In the genomic region with DNA sequence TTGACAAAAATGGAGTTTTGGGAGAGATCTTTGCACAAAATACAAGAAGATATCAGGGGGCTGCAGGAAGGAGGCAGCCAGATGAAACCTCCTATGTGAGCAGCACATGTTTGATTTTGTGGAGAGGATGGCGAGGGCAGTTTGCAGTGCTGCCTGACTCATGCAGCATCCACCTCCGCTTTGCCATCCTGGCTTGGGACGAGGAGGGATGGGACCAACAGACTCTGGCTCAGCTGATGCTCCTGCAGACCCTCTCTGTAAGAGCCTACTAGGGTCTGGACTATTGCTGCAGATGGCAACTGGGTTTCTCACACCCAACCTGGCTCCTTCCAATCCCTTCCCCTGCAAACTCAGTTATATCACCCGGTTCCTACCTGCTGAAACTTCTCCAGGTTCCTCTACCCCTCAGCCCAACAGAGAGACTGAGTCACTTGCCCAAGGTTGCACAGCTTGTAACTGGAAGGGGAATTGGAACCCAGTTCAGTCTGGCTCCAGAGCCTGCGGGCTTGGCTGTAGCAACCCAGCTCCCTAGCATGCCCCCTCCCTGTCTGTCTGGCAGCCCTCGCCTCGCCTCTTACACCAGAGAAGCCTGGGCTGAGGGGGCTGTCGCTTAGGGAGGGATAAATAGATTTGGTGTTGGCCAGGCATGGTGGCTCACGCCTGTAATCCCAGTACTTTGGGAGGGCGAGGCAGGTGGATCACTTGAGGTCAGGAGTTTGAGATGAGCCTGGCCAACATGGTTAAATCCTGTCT, we compare ENCODE assay signal across 22 cellular contexts.
"Had no signal": no experiment of that assay in that cellular context is flagged by ENCODE, and none has a peak within 500 bp of the region (broad histone marks: within the 10 kb centered on the region; RNA-seq: fewer than 3 reads in every experiment).

No MANE protein-coding gene starts in this region.

- H3K36me3 ChIP-seq: transverse colon, uterus had no signal

- ATAC-seq: activated CD8-positive, alpha-beta T cell treated with anti-CD3 and anti-CD28 coated beads for 36 hours; activated T-cell treated with anti-CD3 and anti-CD28 coated beads, Interleukin-2, amount 50 U/mL, for 4 hours; activated T-helper 17 cell treated with anti-CD3 and anti-CD28 coated beads, Interleukin-2, amount 50 U/mL, for 72 hours; left colon; naive thymus-derived CD8-positive, alpha-beta T cell; T-cell had no signal

- H3K27me3 ChIP-seq: testis, uterus had no signal

- DNase-seq: activated B cell treated with CpG ODN at 0.5 μM for 24 hours; activated CD4-positive, alpha-beta T cell treated with anti-CD3 and anti-CD28 coated beads, Interleukin-2, amount 50 U/mL, for 1 hour; activated CD8-positive, alpha-beta T cell treated with anti-CD3 and anti-CD28 coated beads for 36 hours; activated naive CD4-positive, alpha-beta T cell; activated T-cell treated with anti-CD3 and anti-CD28 coated beads, Interleukin-2, amount 50 U/mL, for 4 hours; anterior cingulate cortex; foreskin fibroblast; head of caudate nucleus; hippocampal formation; kidney; left colon; naive thymus-derived CD8-positive, alpha-beta T cell; occipital lobe; posterior cingulate gyrus; right cardiac atrium; stimulated activated CD4-positive, alpha-beta T cell treated with anti-CD3 and anti-CD28 coated beads, Interleukin-2, amount 100 ng/mL, for 48 hours; stimulated activated naive CD4-positive, alpha-beta T cell treated with Interleukin-2 at 50 U/mL for 16 hours; T-cell; testis; transverse colon; uterus had no signal

- H3K27ac ChIP-seq: testis, transverse colon, uterus had no signal

- H3K4me1 ChIP-seq: testis, transverse colon, uterus had no signal

- H3K9me3 ChIP-seq: testis, transverse colon, uterus had no signal

- H3K4me3 ChIP-seq: testis, transverse colon, uterus had no signal
